In genomic region chr9:97501972-97502221, GRCh38 we compare ENCODE assay signal across 8 cellular contexts. TPM values are rescaled to one million over a fixed set of nuclear protein-coding genes. Genes with fewer than 3 reads are reported as not detected.
DNase-seq lines count a peak whose midpoint lies in the region; ATAC-seq and TF ChIP-seq lines count a peak whose summit lies in the region.

No MANE protein-coding gene starts in this region.

- peak; percentile 55 for ATAC-seq in GM23338
- peak; percentile 44 to 55 for ATAC-seq in stimulated activated naive B cell treated with anti-CD40 and anti-IgM and Interleukin-4, amounts not matched to agents 10 μg/mL and 1 μg/mL and 100 μg/mL, for 72 hours (replicated peaks)
- ATAC-seq in HG03378 (IDR thresholded peaks at IDR 0.05; ENCODE audit: unreplicated experiment): no peak

- H4K20me1 ChIP-seq in DOHH2 (ENCODE audit: control insufficient read depth, insufficient read depth, low read depth, low read length) (no peaks in the 10 kb centered on the region), GM23338 (replicated peaks; ENCODE audit: insufficient read depth) (no peaks in the 10 kb centered on the region)

- DNase-seq in GM23338 (ENCODE audit: low spot score): peak; percentile 64
- no peak for DNase-seq in SJSA1 (ENCODE audit: low read depth in 1 of 2, low spot score in 2 of 2)
- DNase-seq in iPS DF 6.9 (ENCODE audit: low read depth, low spot score): no peak
- DNase-seq in stimulated activated naive B cell treated with anti-CD40 and anti-IgM and Interleukin-4, amounts not matched to agents 10 μg/mL and 1 μg/mL and 100 μg/mL, for 72 hours: no peak
- no peak for DNase-seq in inferior parietal cortex (ENCODE audit: extremely low spot score)
- no peak for DNase-seq in retina

- H3K9me3 Mint-ChIP-seq in GM23338: peaks cover 8% of the 10 kb centered on the region; the same call in 1 of the 3 replicates
- peaks cover 2% of the 10 kb centered on the region in 2 donors for H3K9me3 Mint-ChIP-seq in stimulated activated naive B cell treated with anti-CD40 and anti-IgM and Interleukin-4, amounts not matched to agents 10 μg/mL and 1 μg/mL and 100 μg/mL, for 72 hours

- peaks cover 11% of the 10 kb centered on the region for H3K4me1 Mint-ChIP-seq in GM23338
- H3K4me1 Mint-ChIP-seq in stimulated activated naive B cell treated with anti-CD40 and anti-IgM and Interleukin-4, amounts not matched to agents 10 μg/mL and 1 μg/mL and 100 μg/mL, for 72 hours: peaks cover 13 to 15% of the 10 kb centered on the region in 2 donors

- H3K79me2 ChIP-seq in DOHH2 (ENCODE audit: control insufficient read depth, low read length) (no peaks in the 10 kb centered on the region), GM23338 (replicated peaks; ENCODE audit: insufficient read depth) (no peaks in the 10 kb centered on the region)

- H3F3A ChIP-seq in DOHH2 (ENCODE audit: control insufficient read depth, insufficient read depth): 0 out of 2 replicates have a peak, but pooled peaks cover 6% of the 10 kb centered on the region
- no peaks in the 10 kb centered on the region; the same call in 1 of the 2 replicates for H3F3A ChIP-seq in GM23338 (replicated peaks; ENCODE audit: low read depth)

- peaks cover 60% of the 10 kb centered on the region for H3K27me3 Mint-ChIP-seq in GM23338 (ENCODE audit: insufficient read depth, low read depth, poor library complexity)
- peaks cover 36 to 50% of the 10 kb centered on the region in 2 donors for H3K27me3 Mint-ChIP-seq in stimulated activated naive B cell treated with anti-CD40 and anti-IgM and Interleukin-4, amounts not matched to agents 10 μg/mL and 1 μg/mL and 100 μg/mL, for 72 hours

- no CpG with 5 or more reads among the region's 30 CpGs for WGBS in iPS DF 6.9 (ENCODE audit: insufficient coverage, insufficient read length)

- H3K27me3 ChIP-seq in DOHH2 (ENCODE audit: control insufficient read depth, low read length) (peaks cover 71% of the 10 kb centered on the region), GM23338 (ENCODE audit: insufficient read depth) (peaks cover 81% of the 10 kb centered on the region), SJSA1 (replicated peaks) (peaks cover 46% of the 10 kb centered on the region), iPS DF 6.9 (ENCODE audit: control insufficient read depth, insufficient read depth, low read length) (peaks cover 27% of the 10 kb centered on the region)

- H3K9me3 ChIP-seq in DOHH2 (ENCODE audit: control insufficient read depth, insufficient read depth, low read length) (no peaks in the 10 kb centered on the region), SJSA1 (replicated peaks) (no peaks in the 10 kb centered on the region), iPS DF 6.9 (ENCODE audit: control insufficient read depth, insufficient read depth, low read length) (no peaks in the 10 kb centered on the region)

- no peak overlapping the region for H3K27ac ChIP-seq in DOHH2 (ENCODE audit: low read depth, low read length)
- no peak overlapping the region for H3K27ac ChIP-seq in GM23338 (ENCODE audit: low read depth)
- H3K27ac ChIP-seq in SJSA1: no peak overlapping the region
- H3K27ac ChIP-seq in iPS DF 6.9 (ENCODE audit: low read length): no peak overlapping the region

- peak overlapping the region; percentile 98 for H2AFZ ChIP-seq in GM23338

- no peaks in the 10 kb centered on the region for H3K9me2 ChIP-seq in DOHH2 (replicated peaks; ENCODE audit: control insufficient read depth, low read length)
- H3K9me2 ChIP-seq in GM23338 (ENCODE audit: insufficient read depth): peaks cover 4% of the 10 kb centered on the region; the same call in 1 of the 2 replicates

- no peak overlapping the region for H3K27ac Mint-ChIP-seq in GM23338
- H3K27ac Mint-ChIP-seq in stimulated activated naive B cell treated with anti-CD40 and anti-IgM and Interleukin-4, amounts not matched to agents 10 μg/mL and 1 μg/mL and 100 μg/mL, for 72 hours: no peak overlapping the region

- peaks cover 6% of the 10 kb centered on the region for H3K36me3 Mint-ChIP-seq in GM23338 (ENCODE audit: low read depth)
- peaks cover 3 to 6% of the 10 kb centered on the region in 2 donors for H3K36me3 Mint-ChIP-seq in stimulated activated naive B cell treated with anti-CD40 and anti-IgM and Interleukin-4, amounts not matched to agents 10 μg/mL and 1 μg/mL and 100 μg/mL, for 72 hours

- peak overlapping the region; percentile 69 for H3K4me2 ChIP-seq in DOHH2 (ENCODE audit: low read length)
- peak overlapping the region; percentile 98 for H3K4me2 ChIP-seq in GM23338

- TF ChIP-seq CTCF in DOHH2 (IDR thresholded peaks at IDR 0.05; ENCODE audit: low read depth, low read length, poor library complexity, severe bottlenecking) (no peak), GM23338 (conservative IDR thresholded peaks at IDR 0.05; ENCODE audit: low read depth in 2 of 2) (no peak)

- H3K36me3 ChIP-seq in DOHH2 (ENCODE audit: control insufficient read depth, low read length) (no peaks in the 10 kb centered on the region), GM23338 (ENCODE audit: insufficient read depth) (no peaks in the 10 kb centered on the region), SJSA1 (no peaks in the 10 kb centered on the region), iPS DF 6.9 (ENCODE audit: control insufficient read depth, insufficient read depth, low read length) (no peaks in the 10 kb centered on the region)

- H3K4me3 ChIP-seq in DOHH2 (ENCODE audit: low read length) (peak overlapping the region; percentile 66), GM23338 (peak overlapping the region; percentile 80), SJSA1 (peak overlapping the region; percentile 42), iPS DF 6.9 (ENCODE audit: low read length) (peak overlapping the region; percentile 62; the same call in 1 of the 2 replicates)

- peak overlapping the region; percentile 72; the same call in 2 of the 3 replicates for H3K4me3 Mint-ChIP-seq in GM23338
- peak overlapping the region; percentile 65 to 71 for H3K4me3 Mint-ChIP-seq in stimulated activated naive B cell treated with anti-CD40 and anti-IgM and Interleukin-4, amounts not matched to agents 10 μg/mL and 1 μg/mL and 100 μg/mL, for 72 hours

- H3K4me1 ChIP-seq in DOHH2 (ENCODE audit: control insufficient read depth, low read length) (peaks cover 24% of the 10 kb centered on the region), GM23338 (ENCODE audit: insufficient read depth) (peaks cover 11% of the 10 kb centered on the region), SJSA1 (replicated peaks) (peaks cover 12% of the 10 kb centered on the region), iPS DF 6.9 (ENCODE audit: control insufficient read depth, insufficient read depth, low read length) (no peaks in the 10 kb centered on the region)

TF ChIP-seq in GM23338, 12 proteins besides CTCF, POLR2A, EP300 and RAD21 (continues in another document):
- TF ChIP-seq EZH2phosphoT487 (IDR thresholded peaks at IDR 0.05; ENCODE audit: unreplicated experiment) (no peak), ZNF331 (CRISPR knock-in tag; IDR thresholded peaks at IDR 0.05; ENCODE audit: low read depth) (no peak), JUNB (IDR thresholded peaks at IDR 0.05; ENCODE audit: unreplicated experiment) (no peak), POLR2AphosphoS5 (IDR thresholded peaks at IDR 0.05; ENCODE audit: low read depth) (no peak), STAT1 (IDR thresholded peaks at IDR 0.05; ENCODE audit: unreplicated experiment) (no peak), CREB1 (CRISPR knock-in tag; IDR thresholded peaks at IDR 0.05; ENCODE audit: low read depth) (no peak), EZH2 (IDR thresholded peaks at IDR 0.05; ENCODE audit: low read depth, unreplicated experiment) (no peak), NANOG (IDR thresholded peaks at IDR 0.05; ENCODE audit: borderline replicate concordance) (no peak), ZNF114 (CRISPR knock-in tag; IDR thresholded peaks at IDR 0.05) (no peak)
- TF ChIP-seq, protein P1, sequence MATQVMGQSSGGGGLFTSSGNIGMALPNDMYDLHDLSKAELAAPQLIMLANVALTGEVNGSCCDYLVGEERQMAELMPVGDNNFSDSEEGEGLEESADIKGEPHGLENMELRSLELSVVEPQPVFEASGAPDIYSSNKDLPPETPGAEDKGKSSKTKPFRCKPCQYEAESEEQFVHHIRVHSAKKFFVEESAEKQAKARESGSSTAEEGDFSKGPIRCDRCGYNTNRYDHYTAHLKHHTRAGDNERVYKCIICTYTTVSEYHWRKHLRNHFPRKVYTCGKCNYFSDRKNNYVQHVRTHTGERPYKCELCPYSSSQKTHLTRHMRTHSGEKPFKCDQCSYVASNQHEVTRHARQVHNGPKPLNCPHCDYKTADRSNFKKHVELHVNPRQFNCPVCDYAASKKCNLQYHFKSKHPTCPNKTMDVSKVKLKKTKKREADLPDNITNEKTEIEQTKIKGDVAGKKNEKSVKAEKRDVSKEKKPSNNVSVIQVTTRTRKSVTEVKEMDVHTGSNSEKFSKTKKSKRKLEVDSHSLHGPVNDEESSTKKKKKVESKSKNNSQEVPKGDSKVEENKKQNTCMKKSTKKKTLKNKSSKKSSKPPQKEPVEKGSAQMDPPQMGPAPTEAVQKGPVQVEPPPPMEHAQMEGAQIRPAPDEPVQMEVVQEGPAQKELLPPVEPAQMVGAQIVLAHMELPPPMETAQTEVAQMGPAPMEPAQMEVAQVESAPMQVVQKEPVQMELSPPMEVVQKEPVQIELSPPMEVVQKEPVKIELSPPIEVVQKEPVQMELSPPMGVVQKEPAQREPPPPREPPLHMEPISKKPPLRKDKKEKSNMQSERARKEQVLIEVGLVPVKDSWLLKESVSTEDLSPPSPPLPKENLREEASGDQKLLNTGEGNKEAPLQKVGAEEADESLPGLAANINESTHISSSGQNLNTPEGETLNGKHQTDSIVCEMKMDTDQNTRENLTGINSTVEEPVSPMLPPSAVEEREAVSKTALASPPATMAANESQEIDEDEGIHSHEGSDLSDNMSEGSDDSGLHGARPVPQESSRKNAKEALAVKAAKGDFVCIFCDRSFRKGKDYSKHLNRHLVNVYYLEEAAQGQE (IDR thresholded peaks at IDR 0.05; ENCODE audit: unreplicated experiment): no peak
- TF ChIP-seq, protein P2, sequence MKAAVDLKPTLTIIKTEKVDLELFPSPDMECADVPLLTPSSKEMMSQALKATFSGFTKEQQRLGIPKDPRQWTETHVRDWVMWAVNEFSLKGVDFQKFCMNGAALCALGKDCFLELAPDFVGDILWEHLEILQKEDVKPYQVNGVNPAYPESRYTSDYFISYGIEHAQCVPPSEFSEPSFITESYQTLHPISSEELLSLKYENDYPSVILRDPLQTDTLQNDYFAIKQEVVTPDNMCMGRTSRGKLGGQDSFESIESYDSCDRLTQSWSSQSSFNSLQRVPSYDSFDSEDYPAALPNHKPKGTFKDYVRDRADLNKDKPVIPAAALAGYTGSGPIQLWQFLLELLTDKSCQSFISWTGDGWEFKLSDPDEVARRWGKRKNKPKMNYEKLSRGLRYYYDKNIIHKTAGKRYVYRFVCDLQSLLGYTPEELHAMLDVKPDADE (IDR thresholded peaks at IDR 0.05): no peak

RNA-seq across cellular contexts. Expression of gene TMOD1, which starts 0.4 kb away (rescaled TPM):
- 0.43 and 0.69 TPM in 2 replicates for total RNA-seq in GM23338 (2014; rRNA removed; shearing (Covaris generic))
- 4.1 and 4.5 TPM in 2 replicates for polyA plus RNA-seq in GM23338 (2016; fragmentation: Nextera tagmentation; extraction: Ambion mirVana)
- total RNA-seq in SJSA1 (2014; rRNA removed; shearing (Covaris generic)): not detected in 2 replicates
